Comparison of ENCODE assay signal across 8 cellular contexts in the genomic region with DNA sequence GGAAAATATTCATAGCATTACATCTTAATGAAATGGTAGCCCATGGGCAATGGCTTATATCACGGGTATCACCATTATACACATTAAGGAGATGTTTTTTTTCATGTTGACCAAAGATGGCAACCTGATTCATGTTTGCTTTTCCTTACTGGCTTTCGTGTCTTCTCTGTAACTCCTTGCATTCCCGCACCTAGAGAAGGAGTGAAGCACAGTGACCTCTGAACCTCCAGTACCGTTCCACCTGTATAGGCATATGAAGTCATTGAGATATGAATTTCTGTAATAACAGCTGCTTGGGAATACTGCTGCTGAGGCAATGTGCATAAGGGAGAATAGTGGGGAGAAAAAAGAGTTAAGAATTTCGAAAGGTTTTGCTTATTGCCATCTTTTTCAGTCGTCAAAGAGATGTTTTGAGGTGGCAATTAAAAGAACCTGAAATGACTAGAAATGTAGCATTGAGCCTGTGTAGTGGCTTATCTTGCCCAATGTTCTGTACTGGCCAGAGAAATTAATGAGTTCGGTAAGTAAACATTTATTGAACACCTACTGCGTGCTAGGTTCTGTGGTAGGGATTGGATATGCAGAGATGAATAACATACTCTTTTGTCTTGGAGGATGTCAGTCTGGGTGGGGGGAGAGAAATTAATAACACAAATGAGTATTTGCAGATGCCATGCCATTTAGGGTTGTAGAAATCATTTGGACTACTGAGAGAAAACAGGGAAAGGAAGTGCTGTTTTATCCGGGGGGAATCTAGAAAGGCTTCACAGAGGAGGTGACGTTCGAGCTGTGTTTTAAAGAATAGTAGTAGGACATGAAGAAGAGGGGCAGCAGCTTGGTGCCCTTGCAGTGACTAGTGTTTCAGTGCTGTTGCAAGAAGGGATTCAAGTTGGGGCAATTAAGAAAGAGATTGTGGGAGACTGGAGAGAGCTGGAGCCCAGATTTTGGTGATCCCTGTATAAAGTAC. TPM values are rescaled to one million over a fixed set of nuclear protein-coding genes. Genes with fewer than 3 reads are reported as not detected.
DNase-seq lines count a peak whose midpoint lies in the region; ATAC-seq and TF ChIP-seq lines count a peak whose summit lies in the region.

No MANE protein-coding gene starts in this region.

- peak overlapping the region; percentile 100 for H3K27ac ChIP-seq in stomach smooth muscle (ENCODE audit: low read length)

- H3K9ac ChIP-seq in stomach smooth muscle (ENCODE audit: low read length in 2 of 2): peak overlapping the region; percentile 98 to 99

- H3K4me1 Mint-ChIP-seq in T-helper 1 cell treated with Interleukin-12 subunit alpha and Interleukin-12 subunit beta and Interleukin-4 antibody, amounts not matched to agents 30 μg/mL and 1 μg/mL, for 36 hours (ENCODE audit: low read depth): peaks cover 40% of the 10 kb centered on the region
- peaks cover 45% of the 10 kb centered on the region for H3K4me1 Mint-ChIP-seq in activated CD8-positive, alpha-beta T cell treated with anti-CD3 and anti-CD28 coated beads for 36 hours (ENCODE audit: low read depth)

- TF ChIP-seq CTCF in activated CD8-positive, alpha-beta T cell treated with anti-CD3 and anti-CD28 coated beads for 36 hours (IDR thresholded peaks at IDR 0.05): no peak

- H3K4me1 ChIP-seq in stomach smooth muscle (ENCODE audit: control insufficient read depth, insufficient read depth, low read length): peaks cover 28% of the 10 kb centered on the region

- DNase-seq in T-helper 1 cell: no peak
- no peak for DNase-seq in activated CD8-positive, alpha-beta T cell treated with anti-CD3 and anti-CD28 coated beads for 36 hours
- DNase-seq in AG08396 (ENCODE audit: low spot score): no peak
- DNase-seq in HuH-7 (ENCODE audit: low spot score): no peak

- no peaks in the 10 kb centered on the region for H3K9me3 Mint-ChIP-seq in T-helper 1 cell treated with Interleukin-12 subunit alpha and Interleukin-12 subunit beta and Interleukin-4 antibody, amounts not matched to agents 30 μg/mL and 1 μg/mL, for 36 hours
- no peaks in the 10 kb centered on the region for H3K9me3 Mint-ChIP-seq in activated CD8-positive, alpha-beta T cell treated with anti-CD3 and anti-CD28 coated beads for 36 hours

- H3K4me3 Mint-ChIP-seq in T-helper 1 cell treated with Interleukin-12 subunit alpha and Interleukin-12 subunit beta and Interleukin-4 antibody, amounts not matched to agents 30 μg/mL and 1 μg/mL, for 36 hours: peak overlapping the region; percentile 97
- H3K4me3 Mint-ChIP-seq in activated CD8-positive, alpha-beta T cell treated with anti-CD3 and anti-CD28 coated beads for 36 hours: peak overlapping the region; percentile 93

- peak overlapping the region; percentile 28 for H3K27ac Mint-ChIP-seq in T-helper 1 cell treated with Interleukin-12 subunit alpha and Interleukin-12 subunit beta and Interleukin-4 antibody, amounts not matched to agents 30 μg/mL and 1 μg/mL, for 36 hours
- H3K27ac Mint-ChIP-seq in activated CD8-positive, alpha-beta T cell treated with anti-CD3 and anti-CD28 coated beads for 36 hours: peak overlapping the region; percentile 89

- H3K4me3 ChIP-seq in iPS-11a (ENCODE audit: low read depth, low read length): peak overlapping the region; percentile 2
- peak overlapping the region; percentile 90 to 99 for H3K4me3 ChIP-seq in stomach smooth muscle (ENCODE audit: low read length in 2 of 2)

- POLR2A ChIA-PET in activated CD8-positive, alpha-beta T cell treated with anti-CD3 and anti-CD28 coated beads for 36 hours (lab: Charles Lee): interaction anchor here (1.1 to 7.4 kb wide), 3 partner anchors 10 to 51 kb away, joined by 3 to 50 read pairs (median 8); partner anchors contain the start of gene CLN6

- H3K9me3 ChIP-seq in stomach smooth muscle (ENCODE audit: control insufficient read depth in 2 of 2, low read length in 2 of 2): no peaks in the 10 kb centered on the region

- H3K36me3 ChIP-seq in stomach smooth muscle (ENCODE audit: control insufficient read depth in 2 of 2, insufficient read depth in 2 of 2, low read length in 2 of 2): peaks cover 6% of the 10 kb centered on the region in 2 donors

- CTCF ChIA-PET in activated CD8-positive, alpha-beta T cell treated with anti-CD3 and anti-CD28 coated beads for 36 hours (lab: Charles Lee): interaction anchor here (0.7 to 7.5 kb wide), 10 partner anchors 9 to 51 kb away, joined by 3 to 41 read pairs (median 6); partner anchors contain the start of gene CLN6

- no peaks in the 10 kb centered on the region for H3K27me3 Mint-ChIP-seq in T-helper 1 cell treated with Interleukin-12 subunit alpha and Interleukin-12 subunit beta and Interleukin-4 antibody, amounts not matched to agents 30 μg/mL and 1 μg/mL, for 36 hours (ENCODE audit: low read depth)
- H3K27me3 Mint-ChIP-seq in activated CD8-positive, alpha-beta T cell treated with anti-CD3 and anti-CD28 coated beads for 36 hours: no peaks in the 10 kb centered on the region

- no peaks in the 10 kb centered on the region for H3K27me3 ChIP-seq in stomach smooth muscle (ENCODE audit: control insufficient read depth in 1 of 2, insufficient read depth in 2 of 2, low read length in 2 of 2)

- no peak for ATAC-seq in activated CD8-positive, alpha-beta T cell treated with anti-CD3 and anti-CD28 coated beads for 36 hours
- ATAC-seq in GM18502 (IDR thresholded peaks at IDR 0.05; ENCODE audit: poor library complexity, unreplicated experiment): no peak

- intact Hi-C loops in activated CD8-positive, alpha-beta T cell treated with anti-CD3 and anti-CD28 coated beads for 36 hours (cut with micrococcal nuclease): no loop called here

- H3K36me3 Mint-ChIP-seq in T-helper 1 cell treated with Interleukin-12 subunit alpha and Interleukin-12 subunit beta and Interleukin-4 antibody, amounts not matched to agents 30 μg/mL and 1 μg/mL, for 36 hours (ENCODE audit: low read depth): peaks cover 23% of the 10 kb centered on the region
- peaks cover 32% of the 10 kb centered on the region for H3K36me3 Mint-ChIP-seq in activated CD8-positive, alpha-beta T cell treated with anti-CD3 and anti-CD28 coated beads for 36 hours (ENCODE audit: low read depth)

RNA-seq across cellular contexts. Expression of gene FEM1B, which starts 2.5 kb away (rescaled TPM):
- total RNA-seq in activated CD8-positive, alpha-beta T cell treated with anti-CD3 and anti-CD28 coated beads for 36 hours: 10 to 100 TPM; 37.1 to 44.4 TPM

RNA-seq across cellular contexts. Expression of gene CLN6, which starts 50.5 kb away (rescaled TPM):
- 10 to 100 TPM; 43.1 to 47.2 TPM for total RNA-seq in activated CD8-positive, alpha-beta T cell treated with anti-CD3 and anti-CD28 coated beads for 36 hours
